In genomic region chr17:82065638-82066303, GRCh38 we compare ENCODE assay signal across 8 cellular contexts.
A peak's percentile ranks its signal among the peaks of the same experiment; 100 is the strongest.
DNase-seq lines count a peak whose midpoint lies in the region; TF ChIP-seq lines count a peak whose summit lies in the region.

TSS of gene DUS1L (minus strand) at chr17:82065804. CDS start at chr17:82065059, 745 bp downstream.

- H3K4me1 ChIP-seq in HEK293 (ENCODE audit: control insufficient read depth, insufficient read depth, low read length) (peaks cover 7% of the 10 kb centered on the region; the same call in 1 of the 2 replicates), muscle layer of duodenum (ENCODE audit: control insufficient read depth in 1 of 2, insufficient read depth in 2 of 2, low read length in 2 of 2) (peaks cover 3 to 29% of the 10 kb centered on the region in 2 donors)

- TF ChIP-seq POLR2A in erythroblast (IDR thresholded peaks at IDR 0.05; ENCODE audit: low read length), result peak; percentile 63

- H3K4me3 ChIP-seq in GM06990 (replicated peaks; ENCODE audit: low read depth, low read length) (peak within 1 kb of the TSS; percentile 93), HEK293 (ENCODE audit: low read depth, low read length) (peak within 1 kb of the TSS; percentile 83), muscle layer of duodenum (ENCODE audit: low read depth in 1 of 2, low read length in 2 of 2) (peak within 1 kb of the TSS; percentile 69 to 95)

- H3K27ac ChIP-seq in HEK293 (ENCODE audit: extremely low read depth, low read depth, low read length), result peak within 1 kb of the TSS; percentile 95
- H3K27ac ChIP-seq in muscle layer of duodenum (ENCODE audit: low read length), result peak within 1 kb of the TSS; percentile 20

- TF ChIP-seq CTCF in GM06990 (IDR thresholded peaks at IDR 0.05; ENCODE audit: insufficient read depth, low read length, poor library complexity, severe bottlenecking) (no peak), HEK293 (tag by site-specific recombination; IDR thresholded peaks at IDR 0.05) (peak; percentile 27; the same call in 1 of the 2 replicates)

- CTCF ChIA-PET in HEK293 (lab: Yijun Ruan, JAX), result interaction anchor here (0.7 to 1.9 kb wide), 6 partner anchors 10 to 107 kb away, joined by 3 to 5 read pairs (median 3); no protein-coding TSS in a partner anchor

- H3K27me3 ChIP-seq in GM06990 (replicated peaks; ENCODE audit: control insufficient read depth, insufficient read depth, low read length) (no peaks in the 10 kb centered on the region), muscle layer of duodenum (ENCODE audit: low read depth, low read length) (no peaks in the 10 kb centered on the region)

- H3K36me3 ChIP-seq in GM06990 (ENCODE audit: control insufficient read depth, insufficient read depth, low read length) (peaks cover 18% of the 10 kb centered on the region), HEK293 (ENCODE audit: control insufficient read depth in 2 of 2, insufficient read depth in 1 of 2, low read length in 2 of 2) (peaks cover 0 to 39% of the 10 kb centered on the region in 2 experiments; a peak in 1 of 3 replicates), muscle layer of duodenum (ENCODE audit: control insufficient read depth in 1 of 2, insufficient read depth in 2 of 2, low read length in 2 of 2) (peaks cover 9 to 35% of the 10 kb centered on the region in 2 donors)

- no peaks in the 10 kb centered on the region for H3K9me3 ChIP-seq in HEK293 (ENCODE audit: control insufficient read depth, insufficient read depth, low read depth, low read length)
- H3K9me3 ChIP-seq in muscle layer of duodenum (ENCODE audit: control insufficient read depth in 1 of 2, low read length in 2 of 2), result no peaks in the 10 kb centered on the region

- DNase-seq in GM06990 (ENCODE audit: extremely low read depth, insufficient read length) (peak; percentile 84), NOMO-1 (lab: John Stamatoyannopoulos, UW; ENCODE audit: unreplicated experiment in 2 of 2) (peak; percentile 22 to 42), activated T-cell treated with anti-CD3 and anti-CD28 coated beads for 48 hours (ENCODE audit: low read depth) (peak; percentile 74), erythroblast (lab: John Stamatoyannopoulos, UW) (peak; percentile 86 to 91), cerebellar cortex (ENCODE audit: low spot score) (no peak)
- DNase-seq in stimulated activated CD8-positive, alpha-beta memory T cell treated with anti-CD3 and anti-CD28 coated beads, Interleukin-7, amount 100 ng/mL, for 24 hours (ENCODE audit: low read depth), result peak; percentile 30

- POLR2A ChIA-PET in HEK293 (lab: Yijun Ruan, JAX), result interaction anchor here (0.8 to 2.5 kb wide), 6 partner anchors 11 to 33 kb away, joined by 3 to 12 read pairs (median 5); partner anchors contain the start of genes DCXR, FASN and GPS1

TF ChIP-seq in HEK293, 187 proteins besides CTCF, POLR2A, EP300 and RAD21 (continues in another document):
- TF ChIP-seq ZBTB11 (tag by site-specific recombination; conservative IDR thresholded peaks at IDR 0.05; ENCODE audit: low read depth) (peak; percentile 99), ZFP69B (tag by site-specific recombination; IDR thresholded peaks at IDR 0.05) (peak; percentile 56; the same call in 1 of the 2 replicates), ZNF623 (tag by site-specific recombination; IDR thresholded peaks at IDR 0.05) (no peak), ZNF776 (tag by site-specific recombination; IDR thresholded peaks at IDR 0.05; ENCODE audit: borderline replicate concordance) (no peak), ZNF449 (tag by site-specific recombination; IDR thresholded peaks at IDR 0.05) (peak; percentile 51; the same call in 1 of the 2 replicates), OSR2 (tag by site-specific recombination; IDR thresholded peaks at IDR 0.05) (peak; percentile 26; the same call in 1 of the 2 replicates), SP3 (tag by site-specific recombination; IDR thresholded peaks at IDR 0.05) (peak; percentile 64), ZNF280C (tag by site-specific recombination; IDR thresholded peaks at IDR 0.05) (no peak), ZNF692 (tag by site-specific recombination; IDR thresholded peaks at IDR 0.05) (peak; percentile 85), ZNF596 (tag by site-specific recombination; IDR thresholded peaks at IDR 0.05) (peak; percentile 69), ZNF223 (tag by site-specific recombination; IDR thresholded peaks at IDR 0.05) (peak; percentile 53; the same call in 1 of the 2 replicates), ZBTB1 (tag by site-specific recombination; IDR thresholded peaks at IDR 0.05) (0 out of 2 replicates have a peak, but pooled peaks have one; percentile 42), ZSCAN18 (tag by site-specific recombination; IDR thresholded peaks at IDR 0.05) (peak; percentile 61; the same call in 1 of the 2 replicates), ZNF239 (tag by site-specific recombination; IDR thresholded peaks at IDR 0.05) (no peak)
